ENCODE assay signal across 1 cellular context in the genomic region with DNA sequence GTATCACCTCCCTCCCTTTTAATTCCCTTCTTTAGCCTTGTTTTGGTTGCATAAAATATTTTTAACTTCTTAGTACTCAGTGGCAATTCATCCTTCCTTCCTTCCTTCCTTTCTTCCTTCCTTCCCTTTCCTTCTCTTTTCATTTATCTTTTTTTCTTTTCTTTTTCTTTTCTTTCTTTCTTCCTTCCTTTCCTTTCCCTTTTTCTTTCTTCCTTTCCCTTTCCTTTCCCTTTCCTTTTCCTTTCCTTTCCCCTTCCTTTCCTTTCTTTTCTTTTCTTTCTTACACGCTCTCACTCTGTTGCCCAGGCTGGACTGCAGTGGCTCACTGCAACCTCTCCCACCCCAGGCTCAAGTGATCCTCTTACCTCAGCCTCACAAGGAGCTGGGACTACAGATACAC.
TF ChIP-seq lines count a peak whose summit lies in the region.

No MANE protein-coding gene starts in this region.

TF ChIP-seq in K562, 482 proteins besides CTCF, POLR2A, EP300 and RAD21:
- TF ChIP-seq, protein P1, sequence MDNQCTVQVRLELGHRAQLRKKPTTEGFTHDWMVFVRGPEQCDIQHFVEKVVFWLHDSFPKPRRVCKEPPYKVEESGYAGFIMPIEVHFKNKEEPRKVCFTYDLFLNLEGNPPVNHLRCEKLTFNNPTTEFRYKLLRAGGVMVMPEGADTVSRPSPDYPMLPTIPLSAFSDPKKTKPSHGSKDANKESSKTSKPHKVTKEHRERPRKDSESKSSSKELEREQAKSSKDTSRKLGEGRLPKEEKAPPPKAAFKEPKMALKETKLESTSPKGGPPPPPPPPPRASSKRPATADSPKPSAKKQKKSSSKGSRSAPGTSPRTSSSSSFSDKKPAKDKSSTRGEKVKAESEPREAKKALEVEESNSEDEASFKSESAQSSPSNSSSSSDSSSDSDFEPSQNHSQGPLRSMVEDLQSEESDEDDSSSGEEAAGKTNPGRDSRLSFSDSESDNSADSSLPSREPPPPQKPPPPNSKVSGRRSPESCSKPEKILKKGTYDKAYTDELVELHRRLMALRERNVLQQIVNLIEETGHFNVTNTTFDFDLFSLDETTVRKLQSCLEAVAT (IDR thresholded peaks at IDR 0.05) = no peak
- TF ChIP-seq, protein P2, sequence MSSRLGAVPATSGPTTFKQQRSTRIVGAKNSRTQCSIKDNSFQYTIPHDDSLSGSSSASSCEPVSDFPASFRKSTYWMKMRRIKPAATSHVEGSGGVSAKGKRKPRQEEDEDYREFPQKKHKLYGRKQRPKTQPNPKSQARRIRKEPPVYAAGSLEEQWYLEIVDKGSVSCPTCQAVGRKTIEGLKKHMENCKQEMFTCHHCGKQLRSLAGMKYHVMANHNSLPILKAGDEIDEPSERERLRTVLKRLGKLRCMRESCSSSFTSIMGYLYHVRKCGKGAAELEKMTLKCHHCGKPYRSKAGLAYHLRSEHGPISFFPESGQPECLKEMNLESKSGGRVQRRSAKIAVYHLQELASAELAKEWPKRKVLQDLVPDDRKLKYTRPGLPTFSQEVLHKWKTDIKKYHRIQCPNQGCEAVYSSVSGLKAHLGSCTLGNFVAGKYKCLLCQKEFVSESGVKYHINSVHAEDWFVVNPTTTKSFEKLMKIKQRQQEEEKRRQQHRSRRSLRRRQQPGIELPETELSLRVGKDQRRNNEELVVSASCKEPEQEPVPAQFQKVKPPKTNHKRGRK (tag; IDR thresholded peaks at IDR 0.05) = peak; percentile 78
